In genomic region chr17:82205720-82206508, GRCh38 we compare ENCODE assay signal across 8 cellular contexts. TPM values are rescaled to one million over a fixed set of nuclear protein-coding genes. Genes with fewer than 3 reads are reported as not detected.
DNase-seq lines count a peak whose midpoint lies in the region; ATAC-seq and TF ChIP-seq lines count a peak whose summit lies in the region.

No MANE protein-coding gene starts in this region.

- H3K4me1 ChIP-seq in SJCRH30: no peaks in the 10 kb centered on the region; the same call in 1 of the 2 replicates
- peaks cover 11 to 15% (median 12%) of the 10 kb centered on the region in 4 donors for H3K4me1 ChIP-seq in transverse colon

- peak; percentile 96 for TF ChIP-seq CTCF in BJ (IDR thresholded peaks at IDR 0.05; ENCODE audit: insufficient read depth, low read depth, low read length)
- peak; percentile 89 to 97 (median 93) for TF ChIP-seq CTCF in transverse colon (IDR thresholded peaks at IDR 0.05)

- 16% methylated on average over 21 of the region's 21 CpGs; no CpG with 5 or more reads in 1 of the 2 donors for WGBS in transverse colon (ENCODE audit: low coverage in 1 of 2), 2 donors

- POLR2A ChIA-PET in BJ (lab: Charles Lee): interaction anchor here (0.7 kb wide), 1 partner anchor 23 kb away, joined by 3 read pairs; the partner anchor contains the start of gene SLC16A3

- CTCF ChIA-PET in BJ (lab: Yijun Ruan, JAX): interaction anchor here (0.7 to 4.2 kb wide), 20 partner anchors 9 to 168 kb away, joined by 3 to 52 read pairs (median 4); partner anchors contain the start of genes DCXR and SLC16A3

- in situ Hi-C loops in transverse colon (cut with MboI; ENCODE audit: low pct_ligation_motif_present in 1 of 4, low pct_unique_long_range_greater_than_20kb in 1 of 4, low sequenced_read_pairs in 3 of 4): loop anchor here in 1 of 4 donors (10.0 kb wide), 1 partner anchor 119 kb away; no protein-coding TSS in a partner anchor

- intact Hi-C loops in transverse colon (cut with DNase I; ENCODE audit: low total_unique reads): loop anchor here (2.0 kb wide), 1 partner anchor 115 kb away; no protein-coding TSS in a partner anchor

- TF ChIP-seq EP300 in transverse colon (IDR thresholded peaks at IDR 0.05; ENCODE audit: low read depth): no peak

- TF ChIP-seq POLR2A in transverse colon (IDR thresholded peaks at IDR 0.05): peak; percentile 87

- no peaks in the 10 kb centered on the region for H3K27me3 ChIP-seq in BJ (ENCODE audit: control insufficient read depth, insufficient read depth, low read length)
- H3K27me3 ChIP-seq in SJCRH30: no peaks in the 10 kb centered on the region
- H3K27me3 ChIP-seq in transverse colon: no peaks in the 10 kb centered on the region

- peak; percentile 70 for ATAC-seq in GM21381 (IDR thresholded peaks at IDR 0.05; ENCODE audit: unreplicated experiment)

- DNase-seq in BJ (ENCODE audit: low read depth): peak; percentile 47
- DNase-seq in MV-4-11 (lab: John Stamatoyannopoulos, UW): peak; percentile 82
- DNase-seq in SJCRH30: peak; percentile 94 to 97
- DNase-seq in activated naive CD4-positive, alpha-beta T cell treated with Interleukin-2 at 50 U/mL for 16 hours: peak; percentile 82
- peak; percentile 82 for DNase-seq in foreskin melanocyte
- DNase-seq in nucleus accumbens (lab: John Stamatoyannopoulos, UW): peak in 49 of 56 donors; percentile 13 to 84 (median 51)
- DNase-seq in transverse colon: peak; percentile 89

- H3K4me3 ChIP-seq in BJ (ENCODE audit: low read depth, low read length) (no peak overlapping the region), SJCRH30 (no peak overlapping the region), transverse colon (no peak overlapping the region)

- H3K36me3 ChIP-seq in BJ (ENCODE audit: control insufficient read depth, insufficient read depth, low read length) (peaks cover 4% of the 10 kb centered on the region), SJCRH30 (no peaks in the 10 kb centered on the region), transverse colon (no peaks in the 10 kb centered on the region)

- no peaks in the 10 kb centered on the region for H3K9me3 ChIP-seq in SJCRH30 (replicated peaks)
- H3K9me3 ChIP-seq in transverse colon: no peaks in the 10 kb centered on the region

- H3K27ac ChIP-seq in SJCRH30 (no peak overlapping the region), transverse colon (peak overlapping the region; percentile 73 to 81 (median 76))

RNA-seq across cellular contexts. Expression of gene CCDC57, which starts 6.7 kb away (rescaled TPM):
- polyA plus RNA-seq in BJ (2011; rRNA removed): 11.6 and 15.4 TPM in 2 replicates
- 7.9 and 11.7 TPM in 2 replicates for polyA minus RNA-seq in BJ (2011; rRNA and poly(A)+ RNA removed)
- total RNA-seq in SJCRH30 (2014; rRNA removed; shearing (Covaris generic)): 23.5 and 24.6 TPM in 2 replicates
- 10 to 100 TPM; 23.5 to 87.5 (median 48.3) TPM for total RNA-seq in transverse colon

RNA-seq across cellular contexts. Expression of gene SLC16A3, which starts 22.9 kb away (rescaled TPM):
- 152 and 338 TPM in 2 replicates for polyA plus RNA-seq in BJ (2011; rRNA removed)
- polyA minus RNA-seq in BJ (2011; rRNA and poly(A)+ RNA removed): 101 and 154 TPM in 2 replicates
- total RNA-seq in SJCRH30 (2014; rRNA removed; shearing (Covaris generic)): 11.0 and 13.2 TPM in 2 replicates
- 100 to 1,000 TPM in 1 of 4 donors, 10 to 100 TPM in 3; 11.5 to 105 (median 48.9) TPM for total RNA-seq in transverse colon
